In the genomic region with DNA sequence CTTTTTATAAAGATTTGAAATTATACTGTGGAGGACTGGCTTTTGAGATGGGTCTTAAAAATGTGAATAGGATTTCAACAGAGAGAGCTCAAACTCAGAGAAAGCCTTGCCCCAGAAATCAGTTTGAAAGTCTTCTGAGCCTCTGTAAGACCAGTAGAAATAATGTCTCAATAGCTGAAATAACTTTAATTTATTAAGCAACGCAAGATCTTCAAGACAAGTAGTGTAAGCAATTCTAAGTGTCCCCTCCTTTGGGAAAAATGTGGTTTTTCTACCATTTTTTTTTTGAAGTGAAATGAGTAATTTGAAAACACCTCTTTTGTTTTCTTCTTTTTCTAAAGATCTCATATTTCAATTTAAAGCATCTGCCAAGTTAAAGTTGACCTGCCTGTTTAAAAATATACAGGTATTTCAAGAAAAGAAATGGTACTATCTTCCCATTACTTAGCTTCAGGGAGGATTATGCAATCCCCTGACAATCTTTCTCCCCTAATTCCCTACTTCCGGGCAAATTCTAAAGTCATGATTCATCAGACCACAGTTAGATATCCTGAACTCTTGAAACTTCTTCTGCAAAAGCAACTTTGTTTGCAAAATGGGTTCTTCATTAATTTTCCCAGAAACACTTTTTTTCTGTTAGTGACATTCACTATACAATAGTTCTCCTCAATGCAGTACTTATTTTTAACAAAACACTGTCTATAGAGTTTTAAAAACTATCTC, we compare ENCODE assay signal across 8 cellular contexts. TPM values are rescaled to one million over a fixed set of nuclear protein-coding genes. Genes with fewer than 3 reads are reported as not detected.
DNase-seq lines count a peak whose midpoint lies in the region; ATAC-seq and TF ChIP-seq lines count a peak whose summit lies in the region.

No MANE protein-coding gene starts in this region.

- no peaks in the 10 kb centered on the region for H3K36me3 ChIP-seq in A673 (ENCODE audit: insufficient read depth, low read length, poor library complexity, severe bottlenecking)
- no peaks in the 10 kb centered on the region for H3K36me3 ChIP-seq in ascending aorta

- H3K4me3 ChIP-seq in A673 (ENCODE audit: low read depth, low read length, poor library complexity, severe bottlenecking) (no peak overlapping the region), ascending aorta (no peak overlapping the region)

- H3K27me3 Mint-ChIP-seq in stimulated activated memory B cell treated with anti-CD40 and anti-IgM and Interleukin-4, amounts not matched to agents 10 μg/mL and 1 μg/mL and 100 μg/mL, for 72 hours = no peaks in the 10 kb centered on the region

- H3K27ac ChIP-seq in A673 (ENCODE audit: low read depth, low read length, poor library complexity, severe bottlenecking) = peak overlapping the region; percentile 93
- peak overlapping the region; percentile 37 to 52 for H3K27ac ChIP-seq in ascending aorta

- ATAC-seq in HG02642 (IDR thresholded peaks at IDR 0.05; ENCODE audit: poor library complexity, unreplicated experiment) (no peak), HG03469 (IDR thresholded peaks at IDR 0.05; ENCODE audit: unreplicated experiment) (no peak), GM19463 (IDR thresholded peaks at IDR 0.05; ENCODE audit: unreplicated experiment) (no peak)
- no peak for ATAC-seq in stimulated activated memory B cell treated with anti-CD40 and anti-IgM and Interleukin-4, amounts not matched to agents 10 μg/mL and 1 μg/mL and 100 μg/mL, for 72 hours

- no peaks in the 10 kb centered on the region for H3K9me3 Mint-ChIP-seq in stimulated activated memory B cell treated with anti-CD40 and anti-IgM and Interleukin-4, amounts not matched to agents 10 μg/mL and 1 μg/mL and 100 μg/mL, for 72 hours

- H3K9me3 ChIP-seq in A673 (ENCODE audit: low read depth, low read length, poor library complexity, severe bottlenecking) (no peaks in the 10 kb centered on the region), ascending aorta (no peaks in the 10 kb centered on the region)

- no TSS peak for BruUV-seq in A673 (replicated peaks; lab: Mats Ljungman, UMichigan)

- H3K4me1 ChIP-seq in A673 (ENCODE audit: insufficient read depth, low read length, poor library complexity, severe bottlenecking) (peaks cover 61% of the 10 kb centered on the region), ascending aorta (peaks cover 4 to 29% of the 10 kb centered on the region in 2 donors)

- TF ChIP-seq CTCF in A673 (conservative IDR thresholded peaks at IDR 0.05; ENCODE audit: low read depth, low read length) = no peak
- no peak for TF ChIP-seq CTCF in ascending aorta (IDR thresholded peaks at IDR 0.05)

- intact Hi-C loops in A673 (cut with micrococcal nuclease; ENCODE audit: unreplicated experiment) = no loop called here
- intact Hi-C loops in ascending aorta (cut with DNase I) = loop anchor here (10.0 kb wide), 1 partner anchor 779 kb away; the partner anchor contains the start of gene ZFAND5

- in situ Hi-C loops in KBM-7 (cut with MboI; ENCODE audit: low pct_unique_long_range_greater_than_20kb, low sequenced_read_pairs) = no loop called here

- peaks cover 12% of the 10 kb centered on the region for H3K4me1 Mint-ChIP-seq in stimulated activated memory B cell treated with anti-CD40 and anti-IgM and Interleukin-4, amounts not matched to agents 10 μg/mL and 1 μg/mL and 100 μg/mL, for 72 hours

- H3K4me3 Mint-ChIP-seq in stimulated activated memory B cell treated with anti-CD40 and anti-IgM and Interleukin-4, amounts not matched to agents 10 μg/mL and 1 μg/mL and 100 μg/mL, for 72 hours = no peak overlapping the region

- CTCF ChIA-PET in A673 (lab: Charles Lee) = no interaction called here

- DNase-seq in A673 (ENCODE audit: low spot score) (peak; percentile 91), KBM-7 (peak; percentile 77), ascending aorta (ENCODE audit: low spot score in 2 of 2) (no peak), kidney glomerular epithelial cell (lab: John Stamatoyannopoulos, UW) (peak; percentile 78)

- no peak overlapping the region for H3K27ac Mint-ChIP-seq in stimulated activated memory B cell treated with anti-CD40 and anti-IgM and Interleukin-4, amounts not matched to agents 10 μg/mL and 1 μg/mL and 100 μg/mL, for 72 hours

- H3K27me3 ChIP-seq in A673 (replicated peaks; ENCODE audit: insufficient read depth, low read depth, low read length, poor library complexity) (no peaks in the 10 kb centered on the region), ascending aorta (no peaks in the 10 kb centered on the region)

- no peaks in the 10 kb centered on the region for H3K36me3 Mint-ChIP-seq in stimulated activated memory B cell treated with anti-CD40 and anti-IgM and Interleukin-4, amounts not matched to agents 10 μg/mL and 1 μg/mL and 100 μg/mL, for 72 hours

- POLR2A ChIA-PET in A673 (lab: Charles Lee; ENCODE audit: low non-redundant PET) = no interaction called here

RNA-seq across cellular contexts. Expression of gene ANXA1, which starts 7.9 kb away (rescaled TPM):
- total RNA-seq in A673 (2021) = 338 and 430 TPM in 2 replicates
- total RNA-seq in ascending aorta = 261 TPM

Comparison
In these comparisons a context has a peak if more than half of its experiments do, and no peak if none do; other contexts are left out.
1. DNase-seq: peak in A673 (single experiment), KBM-7 (single experiment) and kidney glomerular epithelial cell (single experiment); none in ascending aorta (0 of 2).